ENCODE assay signal across 8 cellular contexts in genomic region chr1:960371-961131, GRCh38. TPM values are rescaled to one million over a fixed set of nuclear protein-coding genes. Genes with fewer than 3 reads are reported as not detected.
A peak's percentile ranks its signal among the peaks of the same experiment; 100 is the strongest.
DNase-seq lines count a peak whose midpoint lies in the region; ATAC-seq and TF ChIP-seq lines count a peak whose summit lies in the region.

Gene KLHL17 (plus strand): TSS chr1:960584. CDS start chr1:960694, 110 bp downstream.

- ATAC-seq in GM18909 (IDR thresholded peaks at IDR 0.05; ENCODE audit: poor library complexity, unreplicated experiment) (peak; percentile 47), left ventricle myocardium superior (peak; percentile 70)

- CTCF ChIA-PET in AG04449 (lab: Yijun Ruan, JAX): interaction anchor here (2.0 kb wide), 1 partner anchor 55 kb away, joined by 8 read pairs; no protein-coding TSS in a partner anchor

- H3K36me3 ChIP-seq in rectal smooth muscle tissue (ENCODE audit: control insufficient read depth, insufficient read depth, low read length) (peaks cover 10% of the 10 kb centered on the region), vagina (peaks cover 0 to 18% of the 10 kb centered on the region in 2 donors)

- peaks cover 4% of the 10 kb centered on the region for H3K4me1 ChIP-seq in rectal smooth muscle tissue (ENCODE audit: control insufficient read depth, insufficient read depth, low read length)
- peaks cover 32% of the 10 kb centered on the region for H3K4me1 ChIP-seq in vagina

- no peak within 1 kb of the TSS for H3K9ac ChIP-seq in rectal smooth muscle tissue (ENCODE audit: low read length)

- DNase-seq in AG04449 (ENCODE audit: low read depth, low spot score) (no peak), KG1 (lab: John Stamatoyannopoulos, UW) (peak; percentile 4), amniotic epithelial cell (ENCODE audit: low read depth) (peak; percentile 45), left ventricle myocardium superior (peak; percentile 89), vagina (ENCODE audit: extremely low spot score in 2 of 2) (no peak)

- intact Hi-C loops in T-helper 2 cell treated with Interferon-gamma antibody and Interleukin-4, amounts not matched to agents 100 ng/mL and 5 ng/mL, for 36 hours (cut with micrococcal nuclease): no loop called here
- intact Hi-C loops in left ventricle myocardium superior (cut with micrococcal nuclease) (no loop called here), vagina (cut with DNase I) (loop anchor here (5.0 kb wide), 1 partner anchor 53 kb away; no protein-coding TSS in a partner anchor)

- POLR2A ChIA-PET in AG04449 (lab: Yijun Ruan, JAX): interaction anchor here (0.6 kb wide), 1 partner anchor 17 kb away, joined by 3 read pairs; no protein-coding TSS in a partner anchor

- H3K9me3 ChIP-seq in vagina: no peaks in the 10 kb centered on the region

- H3K4me3 ChIP-seq in AG04449 (ENCODE audit: low read depth, low read length): peak within 1 kb of the TSS; percentile 64
- peak within 1 kb of the TSS; percentile 59 for H3K4me3 ChIP-seq in rectal smooth muscle tissue (ENCODE audit: low read length)
- H3K4me3 ChIP-seq in vagina: peak within 1 kb of the TSS; percentile 96 to 97

- TF ChIP-seq CTCF in AG04449 (IDR thresholded peaks at IDR 0.05; ENCODE audit: insufficient read depth, low read length, missing control alignments) (no peak), vagina (IDR thresholded peaks at IDR 0.05) (no peak)

- TF ChIP-seq POLR2A in vagina (IDR thresholded peaks at IDR 0.05): no peak

- H3K27ac ChIP-seq in rectal smooth muscle tissue (ENCODE audit: low read depth, low read length): no peak within 1 kb of the TSS
- peak within 1 kb of the TSS; percentile 59 for H3K27ac ChIP-seq in vagina

- no peaks in the 10 kb centered on the region for H3K27me3 ChIP-seq in rectal smooth muscle tissue (ENCODE audit: control insufficient read depth, insufficient read depth, low read length)
- H3K27me3 ChIP-seq in vagina: no peaks in the 10 kb centered on the region

RNA-seq across cellular contexts. Expression of gene KLHL17, which starts in this region (rescaled TPM):
- 23.8 and 26.3 TPM in 2 replicates for total RNA-seq in T-helper 2 cell treated with Interferon-gamma antibody and Interleukin-4, amounts not matched to agents 100 ng/mL and 5 ng/mL, for 36 hours
- total RNA-seq in left ventricle myocardium superior (6.6 TPM), vagina (19.6 TPM)

Comparison
In these comparisons a context has a peak if more than half of its experiments do, and no peak if none do; other contexts are left out.
1. DNase-seq: peak in KG1 (single experiment), amniotic epithelial cell (single experiment) and left ventricle myocardium superior (single experiment); none in AG04449 (single experiment) and vagina (0 of 2).
2. Peak in every context shown above with its lines, with median percentiles within 50 percentile points of each other: H3K4me3 ChIP-seq.